In the genomic region with DNA sequence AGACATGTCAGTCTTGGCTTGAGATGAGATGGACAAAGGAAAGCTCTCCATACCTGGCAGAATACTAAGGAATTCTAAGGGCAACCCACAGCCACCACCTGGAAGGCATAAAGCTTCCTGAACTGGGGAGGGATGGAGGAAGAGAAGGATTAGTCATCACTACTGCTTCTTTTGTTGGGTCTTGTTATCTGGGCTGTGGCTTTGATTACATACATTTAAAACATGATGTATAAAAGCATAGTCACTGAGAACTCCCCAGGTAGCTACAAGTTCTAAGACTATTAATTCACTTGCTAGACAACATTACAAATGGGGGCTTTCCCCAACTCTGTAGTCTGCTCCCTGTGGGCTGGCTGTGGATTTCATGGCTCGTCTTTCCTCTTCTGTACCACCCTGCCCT, we compare ENCODE assay signal across 12 cellular contexts. TPM values are rescaled to one million over a fixed set of nuclear protein-coding genes. Genes with fewer than 3 reads are reported as not detected.
DNase-seq lines count a peak whose midpoint lies in the region; ATAC-seq, FAIRE-seq and TF ChIP-seq lines count a peak whose summit lies in the region.
"Had no signal": no experiment of that assay in that cellular context is flagged by ENCODE, and none has a peak within 500 bp of the region (broad histone marks: within the 10 kb centered on the region; RNA-seq: fewer than 3 reads in every experiment).

No MANE protein-coding gene starts in this region.

- peaks cover 62% of the 10 kb centered on the region for H3K36me3 Mint-ChIP-seq in CD4-positive, alpha-beta T cell (ENCODE audit: low read depth)
- H3K36me3 Mint-ChIP-seq in WTC11 (peaks cover 49% of the 10 kb centered on the region), endodermal cell (ENCODE audit: low read depth) (peaks cover 64% of the 10 kb centered on the region)

- no peaks in the 10 kb centered on the region for H3K9me3 Mint-ChIP-seq in CD4-positive, alpha-beta T cell
- H3K9me3 Mint-ChIP-seq in WTC11 (no peaks in the 10 kb centered on the region), endodermal cell (no peaks in the 10 kb centered on the region)
- H3K9me3 Mint-ChIP-seq: neural progenitor cell had no signal

- peak overlapping the region; percentile 19 for H3K27ac Mint-ChIP-seq in CD4-positive, alpha-beta T cell
- H3K27ac Mint-ChIP-seq in WTC11 (peak overlapping the region; percentile 44; the same call in 1 of the 2 replicates), endodermal cell (no peak overlapping the region)
- H3K27ac Mint-ChIP-seq: neural progenitor cell had no signal

- TF ChIP-seq CTCF in CD4-positive, alpha-beta T cell (IDR thresholded peaks at IDR 0.05): no peak
- no peak for TF ChIP-seq CTCF in WTC11 (IDR thresholded peaks at IDR 0.05)
- TF ChIP-seq CTCF in fibroblast of pulmonary artery (IDR thresholded peaks at IDR 0.05; ENCODE audit: low read length, missing control alignments): no peak
- no peak for TF ChIP-seq CTCF in endodermal cell (conservative IDR thresholded peaks at IDR 0.05)
- TF ChIP-seq CTCF in gastroesophageal sphincter (IDR thresholded peaks at IDR 0.05): no peak

- H3K36me3 ChIP-seq in endodermal cell (ENCODE audit: control insufficient read depth, insufficient read depth, low read length) (peaks cover 78% of the 10 kb centered on the region), gastroesophageal sphincter (peaks cover 0 to 65% of the 10 kb centered on the region in 2 donors)

- WGBS in endodermal cell (ENCODE audit: insufficient coverage in 1 of 2, insufficient read length in 1 of 2), 2 experiments: 89 to 100% methylated on average over 1 of the region's 1 CpG
- 100% methylated on average over 1 of the region's 1 CpG for WGBS in gastroesophageal sphincter (ENCODE audit: low coverage in 1 of 2), 2 donors

- H3K27me3 ChIP-seq in CD4-positive, alpha-beta T cell (ENCODE audit: control insufficient read depth, insufficient read depth, low read length): no peaks in the 10 kb centered on the region
- no peaks in the 10 kb centered on the region for H3K27me3 ChIP-seq in endodermal cell (ENCODE audit: control insufficient read depth, insufficient read depth, low read length, poor library complexity, severe bottlenecking)
- no peaks in the 10 kb centered on the region for H3K27me3 ChIP-seq in gastroesophageal sphincter
- H3K27me3 ChIP-seq: hepatocyte, neural progenitor cell had no signal

- FAIRE-seq in H54 (lab: Jason Lieb, UNC): peak; percentile 36
- FAIRE-seq: GM18507 had no signal

- no peak overlapping the region for H3K27ac ChIP-seq in CD4-positive, alpha-beta T cell (ENCODE audit: low read depth, low read length)
- H3K27ac ChIP-seq in endodermal cell (ENCODE audit: low read depth, low read length) (no peak overlapping the region), gastroesophageal sphincter (no peak overlapping the region)
- H3K27ac ChIP-seq: hepatocyte, neural progenitor cell had no signal

- TF ChIP-seq POLR2A in H54 (IDR thresholded peaks at IDR 0.05; ENCODE audit: low read depth, low read length) (no peak), gastroesophageal sphincter (IDR thresholded peaks at IDR 0.05) (no peak)

- CTCF ChIA-PET in CD4-positive, alpha-beta T cell (lab: Charles Lee): interaction anchor here (1.0 to 1.3 kb wide), 2 partner anchors 52 to 104 kb away, joined by 3 to 6 read pairs; no protein-coding TSS in a partner anchor
- CTCF ChIA-PET in WTC11 (lab: Charles Lee): interaction anchor here (1.0 kb wide), 1 partner anchor 104 kb away, joined by 3 read pairs; no protein-coding TSS in a partner anchor

- H3K27me3 Mint-ChIP-seq in CD4-positive, alpha-beta T cell: no peaks in the 10 kb centered on the region
- H3K27me3 Mint-ChIP-seq in WTC11 (ENCODE audit: low read depth): no peaks in the 10 kb centered on the region
- no peaks in the 10 kb centered on the region for H3K27me3 Mint-ChIP-seq in endodermal cell (ENCODE audit: insufficient read depth)

- no peak overlapping the region for H3K9ac ChIP-seq in endodermal cell (ENCODE audit: extremely low read depth, low read length, poor library complexity, severe bottlenecking)
- H3K9ac ChIP-seq: neural progenitor cell had no signal

- no peak overlapping the region for H3K4me3 Mint-ChIP-seq in CD4-positive, alpha-beta T cell
- no peak overlapping the region for H3K4me3 Mint-ChIP-seq in WTC11
- no peak overlapping the region for H3K4me3 Mint-ChIP-seq in endodermal cell
- H3K4me3 Mint-ChIP-seq: neural progenitor cell had no signal

- H3K4me1 ChIP-seq in endodermal cell (ENCODE audit: control insufficient read depth, insufficient read depth, low read length) (peaks cover 3% of the 10 kb centered on the region), gastroesophageal sphincter (peaks cover 0 to 14% (median 0%) of the 10 kb centered on the region in 3 donors)
- H3K4me1 ChIP-seq: neural progenitor cell had no signal

- no peak for TF ChIP-seq EP300 in gastroesophageal sphincter (IDR thresholded peaks at IDR 0.05)

- DNase-seq in CD4-positive, alpha-beta T cell: no peak
- no peak for DNase-seq in H54 (ENCODE audit: insufficient read length, low spot score)
- no peak for DNase-seq in WTC11 (ENCODE audit: low spot score)
- peak; percentile 8 for DNase-seq in fibroblast of pulmonary artery (ENCODE audit: low read depth)
- DNase-seq in endodermal cell: no peak
- DNase-seq: NCI-H187, NCI-H524 treated with DMSO at 0.1 percent for 48 hours had no signal

- ATAC-seq in CD4-positive, alpha-beta T cell (ENCODE audit: poor library complexity): no peak
- ATAC-seq in WTC11 (no peak), GM21619 (IDR thresholded peaks at IDR 0.05; ENCODE audit: unreplicated experiment) (no peak), gastroesophageal sphincter (no peak)

- POLR2A ChIA-PET in CD4-positive, alpha-beta T cell (lab: Charles Lee): no interaction called here
- POLR2A ChIA-PET in WTC11 (lab: Charles Lee): no interaction called here

- intact Hi-C loops in CD4-positive, alpha-beta T cell (cut with DNase I, micrococcal nuclease): no loop called here

- H3K4me1 Mint-ChIP-seq in CD4-positive, alpha-beta T cell (ENCODE audit: low read depth): peaks cover 31% of the 10 kb centered on the region
- H3K4me1 Mint-ChIP-seq in WTC11: peaks cover 13% of the 10 kb centered on the region
- H3K4me1 Mint-ChIP-seq in endodermal cell: peaks cover 22% of the 10 kb centered on the region

- H3K4me3 ChIP-seq in fibroblast of pulmonary artery (replicated peaks; ENCODE audit: low read depth, low read length): no peak overlapping the region
- no peak overlapping the region for H3K4me3 ChIP-seq in endodermal cell (ENCODE audit: low read length)
- H3K4me3 ChIP-seq in gastroesophageal sphincter: no peak overlapping the region
- H3K4me3 ChIP-seq: hepatocyte, neural progenitor cell had no signal

- no peaks in the 10 kb centered on the region for H3K9me3 ChIP-seq in CD4-positive, alpha-beta T cell (ENCODE audit: control insufficient read depth, low read length)
- H3K9me3 ChIP-seq in endodermal cell (ENCODE audit: control insufficient read depth, low read length): no peaks in the 10 kb centered on the region
- no peaks in the 10 kb centered on the region for H3K9me3 ChIP-seq in gastroesophageal sphincter

TF ChIP-seq in WTC11, 78 proteins besides CTCF, POLR2A, EP300 and RAD21:
- TF ChIP-seq SMAD4 (CRISPR knock-in tag; IDR thresholded peaks at IDR 0.05): no peak

RNA-seq across cellular contexts. Expression of gene RBM33, which starts 58.2 kb away (rescaled TPM):
- total RNA-seq in CD4-positive, alpha-beta T cell: 100 to 1,000 TPM; 178 to 184 TPM
- total RNA-seq in WTC11 (2021): 77.1 to 81.8 TPM (median 77.9 TPM) in 3 replicates
- total RNA-seq in endodermal cell: 10 to 100 TPM; 86.8 to 87.1 TPM
- 45.7 TPM for polyA plus RNA-seq in endodermal cell (2013, experiment 1 of 2)
- polyA plus RNA-seq in endodermal cell (2013, experiment 2 of 2): 47.6 TPM
- 10 to 100 TPM; 25.2 to 67.4 (median 37.6) TPM for total RNA-seq in gastroesophageal sphincter
